In the genomic region with DNA sequence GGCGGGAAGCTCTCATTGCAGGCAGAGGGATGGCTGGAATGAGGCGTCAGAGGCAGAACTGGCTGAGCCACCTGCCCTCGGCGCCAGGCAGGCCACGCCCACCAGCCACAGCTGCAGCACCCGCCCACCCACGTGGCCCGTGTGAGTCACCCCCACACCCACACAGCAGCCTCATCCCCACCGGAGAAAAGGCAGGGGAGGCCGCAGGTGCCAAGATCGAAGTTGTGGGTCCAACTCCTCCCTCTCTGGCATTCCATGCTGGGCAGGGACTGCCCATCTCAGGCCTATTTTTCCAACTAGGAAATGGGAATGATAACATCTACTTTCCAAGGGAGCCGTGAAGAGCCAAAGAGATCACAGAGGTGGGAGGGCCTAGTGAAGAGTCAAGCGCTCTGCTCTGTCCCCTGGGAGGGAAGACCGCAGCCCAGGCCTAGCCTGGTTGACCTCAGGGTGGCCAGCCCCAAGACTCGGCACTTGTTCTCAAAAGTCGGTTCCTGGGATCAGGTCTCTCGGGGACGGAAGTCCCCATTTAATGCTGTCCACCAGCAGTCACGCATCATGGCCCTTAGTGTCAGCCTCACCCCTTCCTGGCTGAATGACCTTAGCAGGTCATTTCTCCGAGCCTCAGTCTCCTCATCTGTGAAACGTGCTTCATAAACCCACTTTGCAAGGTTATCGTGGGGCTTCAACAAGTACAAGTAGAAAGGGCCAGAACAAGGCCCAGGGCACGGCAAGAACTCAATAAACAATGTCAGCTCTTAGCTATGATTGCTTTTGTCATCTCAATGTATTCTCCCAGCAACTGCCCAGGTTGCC, we compare ENCODE assay signal across 8 cellular contexts. TPM values are rescaled to one million over a fixed set of nuclear protein-coding genes. Genes with fewer than 3 reads are reported as not detected.
DNase-seq lines count a peak whose midpoint lies in the region; ATAC-seq and TF ChIP-seq lines count a peak whose summit lies in the region.

A gene (minus strand): TSS at position 45 of the 816 bp plus-strand sequence. CDS start 2,962 bp downstream, outside the sequence.

- H3K27me3 ChIP-seq in OCI-LY1 (ENCODE audit: insufficient read depth, low read length) (peaks cover 10% of the 10 kb centered on the region; the same call in 1 of the 2 replicates), mucosa of stomach (ENCODE audit: control insufficient read depth, insufficient read depth, low read length) (peaks cover 4% of the 10 kb centered on the region), suprapubic skin (peaks cover 5% of the 10 kb centered on the region)

- no peak for TF ChIP-seq EP300 in suprapubic skin (IDR thresholded peaks at IDR 0.05)

- H4K20me1 ChIP-seq in OCI-LY1 (ENCODE audit: insufficient read depth, low read length), result no peaks in the 10 kb centered on the region

- no peaks in the 10 kb centered on the region for H3K79me2 ChIP-seq in OCI-LY1 (ENCODE audit: insufficient read depth, low read length)

- peaks cover 31% of the 10 kb centered on the region for H3K4me1 ChIP-seq in OCI-LY1 (ENCODE audit: insufficient read depth, low read length, severe bottlenecking)
- peaks cover 25% of the 10 kb centered on the region for H3K4me1 ChIP-seq in mucosa of stomach (ENCODE audit: control insufficient read depth, insufficient read depth, low read length)
- H3K4me1 ChIP-seq in suprapubic skin, result peaks cover 35% of the 10 kb centered on the region

- H3K9ac ChIP-seq in OCI-LY1 (ENCODE audit: low read length) (peak within 1 kb of the TSS; percentile 6; the same call in 1 of the 2 replicates), mucosa of stomach (ENCODE audit: low read length) (peak within 1 kb of the TSS; percentile 23)

- DNase-seq in A172 (ENCODE audit: low spot score) (peak; percentile 87), suprapubic skin (ENCODE audit: low spot score in 2 of 2) (no peak), globus pallidus (ENCODE audit: low spot score) (no peak), middle frontal gyrus (ENCODE audit: extremely low spot score, low spot score) (no peak)
- DNase-seq in activated naive CD4-positive, alpha-beta T cell treated with Interleukin-2 at 50 U/mL for 16 hours, result peak; percentile 87

- TF ChIP-seq POLR2A in suprapubic skin (IDR thresholded peaks at IDR 0.05), result no peak

- no peaks in the 10 kb centered on the region for H3K9me2 ChIP-seq in OCI-LY1 (ENCODE audit: low read depth, low read length)

- no peaks in the 10 kb centered on the region for H3K9me3 ChIP-seq in OCI-LY1 (ENCODE audit: low read length)
- H3K9me3 ChIP-seq in mucosa of stomach (ENCODE audit: control insufficient read depth, low read length), result no peaks in the 10 kb centered on the region
- no peaks in the 10 kb centered on the region for H3K9me3 ChIP-seq in suprapubic skin

- H3K4me3 ChIP-seq in OCI-LY1 (ENCODE audit: low read depth, low read length, poor library complexity, severe bottlenecking) (peak within 1 kb of the TSS; percentile 7), mucosa of stomach (ENCODE audit: low read length) (peak within 1 kb of the TSS; percentile 20), suprapubic skin (peak within 1 kb of the TSS; percentile 36)

- no peaks in the 10 kb centered on the region for H3F3A ChIP-seq in OCI-LY1 (ENCODE audit: insufficient read depth, low read length)

- H3K4me2 ChIP-seq in OCI-LY1 (ENCODE audit: low read length), result peak within 1 kb of the TSS; percentile 43; the same call in 1 of the 2 replicates

- H3K27ac ChIP-seq in OCI-LY1 (ENCODE audit: low read depth, low read length, poor library complexity, severe bottlenecking) (peak within 1 kb of the TSS; percentile 81), suprapubic skin (peak within 1 kb of the TSS; percentile 87)

- WGBS in suprapubic skin, result 37% methylated on average over 8 of the region's 23 CpGs

- H3K36me3 ChIP-seq in OCI-LY1 (ENCODE audit: insufficient read depth, low read length), result no peaks in the 10 kb centered on the region
- no peaks in the 10 kb centered on the region for H3K36me3 ChIP-seq in mucosa of stomach (ENCODE audit: control insufficient read depth, insufficient read depth, low read length)
- H3K36me3 ChIP-seq in suprapubic skin, result no peaks in the 10 kb centered on the region

- ATAC-seq in GM21515 (IDR thresholded peaks at IDR 0.05; ENCODE audit: unreplicated experiment), result peak; percentile 43

- TF ChIP-seq CTCF in OCI-LY1 (IDR thresholded peaks at IDR 0.05; ENCODE audit: low read length) (no peak), suprapubic skin (IDR thresholded peaks at IDR 0.05) (no peak)

- H2AFZ ChIP-seq in OCI-LY1 (ENCODE audit: low read length), result no peak within 1 kb of the TSS

RNA-seq across cellular contexts. Expression of the gene that starts here (rescaled TPM):
- 1.2 and 1.8 TPM in 2 replicates for total RNA-seq in A172 (2014; rRNA removed; shearing (Covaris generic))
- 10 to 100 TPM; 25.6 to 45.4 (median 34.4) TPM for total RNA-seq in suprapubic skin

Comparison
In these comparisons a context has a peak if more than half of its experiments do, and no peak if none do; other contexts are left out.
1. DNase-seq: peak in A172 (single experiment) and activated naive CD4-positive, alpha-beta T cell treated with Interleukin-2 at 50 U/mL for 16 hours (single experiment); none in suprapubic skin (0 of 2), globus pallidus (single experiment) and middle frontal gyrus (single experiment).
2. Peak in every context shown above with its lines, with median percentiles within 50 percentile points of each other: H3K4me3 ChIP-seq.